1 cellular context compared by ENCODE assay signal in the genomic region with DNA sequence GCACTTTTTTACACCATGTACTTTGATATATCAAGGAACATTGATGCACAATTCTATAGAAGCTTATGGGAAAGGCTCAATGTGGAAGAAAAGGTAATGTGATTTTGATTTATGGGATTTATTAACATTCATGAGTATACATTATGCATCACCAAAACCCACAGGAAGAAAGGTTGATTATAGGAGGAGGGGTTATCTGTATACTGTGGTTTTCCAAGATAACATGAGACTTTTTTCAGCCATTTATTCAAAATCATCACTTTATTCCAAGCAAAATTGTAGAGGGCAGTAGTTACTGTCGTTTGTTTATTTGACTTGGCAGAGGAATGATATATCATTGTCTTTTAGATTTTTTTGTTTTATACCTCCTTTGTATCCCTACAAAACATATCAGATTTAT.
TF ChIP-seq lines count a peak whose summit lies in the region.

No MANE protein-coding gene starts in this region.

TF ChIP-seq in GM23338, 12 proteins besides CTCF, POLR2A, EP300 and RAD21 (continued from another document):
- TF ChIP-seq, protein P1, sequence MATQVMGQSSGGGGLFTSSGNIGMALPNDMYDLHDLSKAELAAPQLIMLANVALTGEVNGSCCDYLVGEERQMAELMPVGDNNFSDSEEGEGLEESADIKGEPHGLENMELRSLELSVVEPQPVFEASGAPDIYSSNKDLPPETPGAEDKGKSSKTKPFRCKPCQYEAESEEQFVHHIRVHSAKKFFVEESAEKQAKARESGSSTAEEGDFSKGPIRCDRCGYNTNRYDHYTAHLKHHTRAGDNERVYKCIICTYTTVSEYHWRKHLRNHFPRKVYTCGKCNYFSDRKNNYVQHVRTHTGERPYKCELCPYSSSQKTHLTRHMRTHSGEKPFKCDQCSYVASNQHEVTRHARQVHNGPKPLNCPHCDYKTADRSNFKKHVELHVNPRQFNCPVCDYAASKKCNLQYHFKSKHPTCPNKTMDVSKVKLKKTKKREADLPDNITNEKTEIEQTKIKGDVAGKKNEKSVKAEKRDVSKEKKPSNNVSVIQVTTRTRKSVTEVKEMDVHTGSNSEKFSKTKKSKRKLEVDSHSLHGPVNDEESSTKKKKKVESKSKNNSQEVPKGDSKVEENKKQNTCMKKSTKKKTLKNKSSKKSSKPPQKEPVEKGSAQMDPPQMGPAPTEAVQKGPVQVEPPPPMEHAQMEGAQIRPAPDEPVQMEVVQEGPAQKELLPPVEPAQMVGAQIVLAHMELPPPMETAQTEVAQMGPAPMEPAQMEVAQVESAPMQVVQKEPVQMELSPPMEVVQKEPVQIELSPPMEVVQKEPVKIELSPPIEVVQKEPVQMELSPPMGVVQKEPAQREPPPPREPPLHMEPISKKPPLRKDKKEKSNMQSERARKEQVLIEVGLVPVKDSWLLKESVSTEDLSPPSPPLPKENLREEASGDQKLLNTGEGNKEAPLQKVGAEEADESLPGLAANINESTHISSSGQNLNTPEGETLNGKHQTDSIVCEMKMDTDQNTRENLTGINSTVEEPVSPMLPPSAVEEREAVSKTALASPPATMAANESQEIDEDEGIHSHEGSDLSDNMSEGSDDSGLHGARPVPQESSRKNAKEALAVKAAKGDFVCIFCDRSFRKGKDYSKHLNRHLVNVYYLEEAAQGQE (IDR thresholded peaks at IDR 0.05; ENCODE audit: unreplicated experiment) = no peak
- TF ChIP-seq EZH2phosphoT487 (IDR thresholded peaks at IDR 0.05; ENCODE audit: unreplicated experiment) (no peak), ZNF331 (CRISPR knock-in tag; IDR thresholded peaks at IDR 0.05; ENCODE audit: low read depth) (no peak), EZH2 (IDR thresholded peaks at IDR 0.05; ENCODE audit: low read depth, unreplicated experiment) (no peak), CREB1 (CRISPR knock-in tag; IDR thresholded peaks at IDR 0.05; ENCODE audit: low read depth) (no peak)
- TF ChIP-seq, protein P2, sequence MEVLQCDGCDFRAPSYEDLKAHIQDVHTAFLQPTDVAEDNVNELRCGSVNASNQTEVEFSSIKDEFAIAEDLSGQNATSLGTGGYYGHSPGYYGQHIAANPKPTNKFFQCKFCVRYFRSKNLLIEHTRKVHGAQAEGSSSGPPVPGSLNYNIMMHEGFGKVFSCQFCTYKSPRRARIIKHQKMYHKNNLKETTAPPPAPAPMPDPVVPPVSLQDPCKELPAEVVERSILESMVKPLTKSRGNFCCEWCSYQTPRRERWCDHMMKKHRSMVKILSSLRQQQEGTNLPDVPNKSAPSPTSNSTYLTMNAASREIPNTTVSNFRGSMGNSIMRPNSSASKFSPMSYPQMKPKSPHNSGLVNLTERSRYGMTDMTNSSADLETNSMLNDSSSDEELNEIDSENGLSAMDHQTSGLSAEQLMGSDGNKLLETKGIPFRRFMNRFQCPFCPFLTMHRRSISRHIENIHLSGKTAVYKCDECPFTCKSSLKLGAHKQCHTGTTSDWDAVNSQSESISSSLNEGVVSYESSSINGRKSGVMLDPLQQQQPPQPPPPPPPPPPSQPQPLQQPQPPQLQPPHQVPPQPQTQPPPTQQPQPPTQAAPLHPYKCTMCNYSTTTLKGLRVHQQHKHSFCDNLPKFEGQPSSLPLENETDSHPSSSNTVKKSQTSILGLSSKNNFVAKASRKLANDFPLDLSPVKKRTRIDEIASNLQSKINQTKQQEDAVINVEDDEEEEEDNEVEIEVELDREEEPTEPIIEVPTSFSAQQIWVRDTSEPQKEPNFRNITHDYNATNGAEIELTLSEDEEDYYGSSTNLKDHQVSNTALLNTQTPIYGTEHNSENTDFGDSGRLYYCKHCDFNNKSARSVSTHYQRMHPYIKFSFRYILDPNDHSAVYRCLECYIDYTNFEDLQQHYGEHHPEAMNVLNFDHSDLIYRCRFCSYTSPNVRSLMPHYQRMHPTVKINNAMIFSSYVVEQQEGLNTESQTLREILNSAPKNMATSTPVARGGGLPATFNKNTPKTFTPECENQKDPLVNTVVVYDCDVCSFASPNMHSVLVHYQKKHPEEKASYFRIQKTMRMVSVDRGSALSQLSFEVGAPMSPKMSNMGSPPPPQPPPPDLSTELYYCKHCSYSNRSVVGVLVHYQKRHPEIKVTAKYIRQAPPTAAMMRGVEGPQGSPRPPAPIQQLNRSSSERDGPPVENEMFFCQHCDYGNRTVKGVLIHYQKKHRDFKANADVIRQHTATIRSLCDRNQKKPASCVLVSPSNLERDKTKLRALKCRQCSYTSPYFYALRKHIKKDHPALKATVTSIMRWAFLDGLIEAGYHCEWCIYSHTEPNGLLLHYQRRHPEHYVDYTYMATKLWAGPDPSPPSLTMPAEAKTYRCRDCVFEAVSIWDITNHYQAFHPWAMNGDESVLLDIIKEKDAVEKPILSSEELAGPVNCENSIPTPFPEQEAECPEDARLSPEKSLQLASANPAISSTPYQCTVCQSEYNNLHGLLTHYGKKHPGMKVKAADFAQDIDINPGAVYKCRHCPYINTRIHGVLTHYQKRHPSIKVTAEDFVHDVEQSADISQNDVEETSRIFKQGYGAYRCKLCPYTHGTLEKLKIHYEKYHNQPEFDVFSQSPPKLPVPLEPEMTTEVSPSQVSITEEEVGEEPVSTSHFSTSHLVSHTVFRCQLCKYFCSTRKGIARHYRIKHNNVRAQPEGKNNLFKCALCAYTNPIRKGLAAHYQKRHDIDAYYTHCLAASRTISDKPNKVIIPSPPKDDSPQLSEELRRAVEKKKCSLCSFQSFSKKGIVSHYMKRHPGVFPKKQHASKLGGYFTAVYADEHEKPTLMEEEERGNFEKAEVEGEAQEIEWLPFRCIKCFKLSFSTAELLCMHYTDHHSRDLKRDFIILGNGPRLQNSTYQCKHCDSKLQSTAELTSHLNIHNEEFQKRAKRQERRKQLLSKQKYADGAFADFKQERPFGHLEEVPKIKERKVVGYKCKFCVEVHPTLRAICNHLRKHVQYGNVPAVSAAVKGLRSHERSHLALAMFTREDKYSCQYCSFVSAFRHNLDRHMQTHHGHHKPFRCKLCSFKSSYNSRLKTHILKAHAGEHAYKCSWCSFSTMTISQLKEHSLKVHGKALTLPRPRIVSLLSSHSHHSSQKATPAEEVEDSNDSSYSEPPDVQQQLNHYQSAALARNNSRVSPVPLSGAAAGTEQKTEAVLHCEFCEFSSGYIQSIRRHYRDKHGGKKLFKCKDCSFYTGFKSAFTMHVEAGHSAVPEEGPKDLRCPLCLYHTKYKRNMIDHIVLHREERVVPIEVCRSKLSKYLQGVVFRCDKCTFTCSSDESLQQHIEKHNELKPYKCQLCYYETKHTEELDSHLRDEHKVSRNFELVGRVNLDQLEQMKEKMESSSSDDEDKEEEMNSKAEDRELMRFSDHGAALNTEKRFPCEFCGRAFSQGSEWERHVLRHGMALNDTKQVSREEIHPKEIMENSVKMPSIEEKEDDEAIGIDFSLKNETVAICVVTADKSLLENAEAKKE (CRISPR knock-in tag; IDR thresholded peaks at IDR 0.05) = no peak
TF ChIP-seq in GM23338: peak in this region for 0.
